Comparison of ENCODE assay signal across 17 cellular contexts in genomic region chr6:117558818-117559217, GRCh38.
"Had no signal": no experiment of that assay in that cellular context is flagged by ENCODE, and none has a peak within 500 bp of the region (broad histone marks: within the 10 kb centered on the region; RNA-seq: fewer than 3 reads in every experiment).

No MANE protein-coding gene starts in this region.

- H3K4me1 Mint-ChIP-seq: endodermal cell; stimulated activated effector memory CD8-positive, alpha-beta T cell treated with anti-CD3 and anti-CD28 coated beads, Interleukin-12 subunit alpha, Interleukin-12 subunit beta, amount 100 ng/mL, for 72 hours had no signal

- H3K27ac ChIP-seq: dorsolateral prefrontal cortex, parathyroid adenoma, sigmoid colon, stomach had no signal

- H3K27me3 Mint-ChIP-seq: activated naive CD8-positive, alpha-beta T cell; type B pancreatic cell had no signal

- H3K4me3 Mint-ChIP-seq: activated naive CD8-positive, alpha-beta T cell; endodermal cell; nephron; stimulated activated effector memory CD8-positive, alpha-beta T cell treated with anti-CD3 and anti-CD28 coated beads, Interleukin-12 subunit alpha, Interleukin-12 subunit beta, amount 100 ng/mL, for 72 hours; type B pancreatic cell had no signal

- H3K27ac Mint-ChIP-seq: activated naive CD8-positive, alpha-beta T cell; endodermal cell; stimulated activated effector memory CD8-positive, alpha-beta T cell treated with anti-CD3 and anti-CD28 coated beads, Interleukin-12 subunit alpha, Interleukin-12 subunit beta, amount 100 ng/mL, for 72 hours; type B pancreatic cell had no signal

- FAIRE-seq: kidney had no signal

- H3K4me1 ChIP-seq: parathyroid adenoma, sigmoid colon had no signal

- H3K4me3 ChIP-seq: dorsolateral prefrontal cortex, sigmoid colon, stomach had no signal

- ATAC-seq: stimulated activated effector memory CD8-positive, alpha-beta T cell treated with anti-CD3 and anti-CD28 coated beads, Interleukin-12 subunit alpha, Interleukin-12 subunit beta, amount 100 ng/mL, for 72 hours had no signal

- H3K27me3 ChIP-seq: dorsolateral prefrontal cortex, sigmoid colon, stomach had no signal

- H3K9me3 Mint-ChIP-seq: endodermal cell; nephron; stimulated activated effector memory CD8-positive, alpha-beta T cell treated with anti-CD3 and anti-CD28 coated beads, Interleukin-12 subunit alpha, Interleukin-12 subunit beta, amount 100 ng/mL, for 72 hours; type B pancreatic cell had no signal

- H3K36me3 Mint-ChIP-seq: activated naive CD8-positive, alpha-beta T cell had no signal

- DNase-seq: activated CD4-positive, CD25-positive, alpha-beta regulatory T cell treated with anti-CD3 and anti-CD28 coated beads, Interleukin-2, amount 50 U/mL, for 72 hours; activated gamma-delta T cell; dorsolateral prefrontal cortex; endodermal cell; erythroblast; foreskin melanocyte; head of caudate nucleus; kidney; midbrain; sigmoid colon; stimulated activated CD4-positive, alpha-beta T cell treated with anti-CD3 and anti-CD28 coated beads, Interleukin-4, amount 100 ng/mL, for 24 hours; stomach had no signal

- H3K9me3 ChIP-seq: sigmoid colon, stomach had no signal
